20 cellular contexts compared by ENCODE assay signal in the genomic region with DNA sequence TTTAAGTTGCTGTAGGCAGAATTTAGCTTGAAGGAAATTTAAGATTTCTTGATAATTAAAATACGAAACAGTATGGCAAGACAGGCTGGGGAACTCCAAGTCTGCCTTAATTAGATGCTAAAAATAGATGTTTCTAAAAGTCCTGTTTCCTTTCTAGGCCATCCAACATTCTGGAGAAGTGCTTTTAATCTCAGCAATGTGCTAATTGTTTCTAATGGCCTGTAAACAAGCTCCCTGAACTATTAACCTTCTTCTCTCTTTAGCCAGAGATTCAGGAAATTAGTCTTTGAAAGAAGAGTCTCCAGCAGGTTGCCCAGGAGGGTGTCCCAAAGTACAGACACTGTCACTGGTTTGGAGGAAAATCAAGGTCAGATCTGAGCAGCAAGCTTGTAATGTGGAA.
"Had no signal": no experiment of that assay in that cellular context is flagged by ENCODE, and none has a peak within 500 bp of the region (broad histone marks: within the 10 kb centered on the region; RNA-seq: fewer than 3 reads in every experiment).

No MANE protein-coding gene starts in this region.

- H3K27ac Mint-ChIP-seq: activated CD8-positive, alpha-beta T cell treated with anti-CD3 and anti-CD28 coated beads for 36 hours; activated naive CD8-positive, alpha-beta T cell; activated T-cell treated with anti-CD3 and anti-CD28 coated beads, Interleukin-2, amount 50 U/mL, for 72 hours; dendritic cell treated with granulocyte-macrophage colony-stimulating factor and Interleukin-4, amounts not matched to agents 40 ng/mL and 50 ng/mL, for 4 days; effector memory CD8-positive, alpha-beta T cell; natural killer cell treated with Interleukin-12 subunit alpha and Interleukin-12 subunit beta and Interleukin-15 and Interleukin-18, amount 100 ng/mL, for 72 hours; T-helper 17 cell had no signal

- ATAC-seq: activated CD8-positive, alpha-beta T cell treated with anti-CD3 and anti-CD28 coated beads for 36 hours; activated T-cell treated with anti-CD3 and anti-CD28 coated beads, Interleukin-2, amount 50 U/mL, for 72 hours; effector memory CD8-positive, alpha-beta T cell; left colon; natural killer cell treated with Interleukin-12 subunit alpha and Interleukin-12 subunit beta and Interleukin-15 and Interleukin-18, amount 100 ng/mL, for 72 hours; right lobe of liver; T-helper 17 cell had no signal

- H3K9me3 Mint-ChIP-seq: activated CD8-positive, alpha-beta T cell treated with anti-CD3 and anti-CD28 coated beads for 36 hours; activated T-cell treated with anti-CD3 and anti-CD28 coated beads, Interleukin-2, amount 50 U/mL, for 72 hours; natural killer cell treated with Interleukin-12 subunit alpha and Interleukin-12 subunit beta and Interleukin-15 and Interleukin-18, amount 100 ng/mL, for 72 hours; type B pancreatic cell had no signal

- H3K27me3 Mint-ChIP-seq: activated CD8-positive, alpha-beta T cell treated with anti-CD3 and anti-CD28 coated beads for 36 hours; activated naive CD8-positive, alpha-beta T cell; dendritic cell treated with granulocyte-macrophage colony-stimulating factor and Interleukin-4, amounts not matched to agents 40 ng/mL and 50 ng/mL, for 4 days; effector memory CD8-positive, alpha-beta T cell; natural killer cell treated with Interleukin-12 subunit alpha and Interleukin-12 subunit beta and Interleukin-15 and Interleukin-18, amount 100 ng/mL, for 72 hours; T-helper 17 cell; type B pancreatic cell had no signal

- DNase-seq: activated CD4-positive, alpha-beta T cell treated with anti-CD3 and anti-CD28 coated beads for 4 hours; activated CD8-positive, alpha-beta T cell treated with anti-CD3 and anti-CD28 coated beads for 36 hours; activated gamma-delta T cell treated with Interleukin-2 at 50 U/mL for 16 hours; activated T-cell treated with anti-CD3 and anti-CD28 coated beads, Interleukin-2, amount 50 U/mL, for 72 hours; amniotic stem cell; cerebellar nuclear complex; effector memory CD8-positive, alpha-beta T cell; foreskin melanocyte; heart left ventricle; left colon; mesenchymal stem cell; right lobe of liver; stimulated activated CD4-positive, alpha-beta T cell treated with anti-CD3 and anti-CD28 coated beads, Interleukin-4, amount 100 ng/mL, for 4 hours; stimulated activated CD8-positive, alpha-beta memory T cell treated with anti-CD3 and anti-CD28 coated beads, Interleukin-4, amount 100 ng/mL, for 48 hours; stimulated activated naive CD4-positive, alpha-beta T cell treated with Interleukin-2 at 50 U/mL for 16 hours; T-helper 17 cell had no signal

- H3K36me3 Mint-ChIP-seq: natural killer cell treated with Interleukin-12 subunit alpha and Interleukin-12 subunit beta and Interleukin-15 and Interleukin-18, amount 100 ng/mL, for 72 hours had no signal

- H3K4me1 Mint-ChIP-seq: T-helper 17 cell had no signal

- H3K4me3 Mint-ChIP-seq: activated CD8-positive, alpha-beta T cell treated with anti-CD3 and anti-CD28 coated beads for 36 hours; activated naive CD8-positive, alpha-beta T cell; activated T-cell treated with anti-CD3 and anti-CD28 coated beads, Interleukin-2, amount 50 U/mL, for 72 hours; dendritic cell treated with granulocyte-macrophage colony-stimulating factor and Interleukin-4, amounts not matched to agents 40 ng/mL and 50 ng/mL, for 4 days; effector memory CD8-positive, alpha-beta T cell; natural killer cell treated with Interleukin-12 subunit alpha and Interleukin-12 subunit beta and Interleukin-15 and Interleukin-18, amount 100 ng/mL, for 72 hours; T-helper 17 cell; type B pancreatic cell had no signal
